ENCODE assay signal across 13 cellular contexts in the genomic region with DNA sequence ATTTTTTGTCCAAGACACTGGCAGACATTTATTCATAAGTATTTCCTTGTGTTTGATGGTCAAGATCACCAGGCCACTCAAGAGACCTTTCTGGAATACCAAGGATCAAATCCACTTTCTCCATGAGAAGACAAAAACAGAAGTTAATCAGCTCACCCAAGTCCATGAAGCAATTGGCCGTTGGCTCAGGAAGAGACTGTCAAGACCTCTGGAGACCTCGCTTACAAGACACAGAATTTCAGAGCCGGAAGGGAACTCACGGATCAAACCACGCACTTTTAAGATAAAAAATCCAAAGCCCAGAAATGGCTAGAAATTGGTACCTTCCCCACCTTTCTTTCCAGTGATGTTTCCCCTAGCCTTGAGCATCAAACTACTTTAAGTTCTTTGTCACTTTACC. TPM values are rescaled to one million over a fixed set of nuclear protein-coding genes. Genes with fewer than 3 reads are reported as not detected.
DNase-seq lines count a peak whose midpoint lies in the region; ATAC-seq, FAIRE-seq and TF ChIP-seq lines count a peak whose summit lies in the region.
"Had no signal": no experiment of that assay in that cellular context is flagged by ENCODE, and none has a peak within 500 bp of the region (broad histone marks: within the 10 kb centered on the region; RNA-seq: fewer than 3 reads in every experiment).

No MANE protein-coding gene starts in this region.

- H3K27ac ChIP-seq in PC-9 (no peak overlapping the region), endothelial cell of umbilical vein (ENCODE audit: insufficient read depth, low read depth, low read length) (no peak overlapping the region), spleen (peak overlapping the region in 7 of 8 donors; percentile 51 to 93 (median 91)), trophoblast cell (ENCODE audit: low read depth, low read length) (no peak overlapping the region)
- H3K27ac ChIP-seq: WERI-Rb-1 had no signal

- intact Hi-C loops in activated CD8-positive, alpha-beta T cell treated with anti-CD3 and anti-CD28 coated beads for 36 hours (cut with micrococcal nuclease) = no loop called here
- intact Hi-C loops in PC-9 (cut with micrococcal nuclease; ENCODE audit: unreplicated experiment) = no loop called here
- intact Hi-C loops in endothelial cell of umbilical vein (cut with micrococcal nuclease) = no loop called here
- intact Hi-C loops in spleen (cut with DNase I; ENCODE audit: low total_unique reads) = no loop called here

- no peak overlapping the region for H4K12ac ChIP-seq in trophoblast cell (ENCODE audit: low read depth, low read length)

- H3K4me3 ChIP-seq in PC-9 (peak overlapping the region; percentile 77; the same call in 1 of the 2 replicates), endothelial cell of umbilical vein (replicated peaks in 1 of 3; ENCODE audit: insufficient read depth in 1 of 3, low read depth in 1 of 3, low read length in 3 of 3) (no peak overlapping the region), spleen (peak overlapping the region in 2 of 8 donors; percentile 90 to 94), trophoblast cell (ENCODE audit: low read depth, low read length) (no peak overlapping the region)

- H3K27me3 Mint-ChIP-seq in activated CD8-positive, alpha-beta T cell treated with anti-CD3 and anti-CD28 coated beads for 36 hours = no peaks in the 10 kb centered on the region
- no peaks in the 10 kb centered on the region for H3K27me3 Mint-ChIP-seq in activated CD8-positive, alpha-beta T cell treated with anti-CD3 and anti-CD28 coated beads, Interleukin-2, amount 10 ng/mL, durations not matched to agents 7 days and 5 days (ENCODE audit: low read depth)

- H3K4me1 Mint-ChIP-seq in activated CD8-positive, alpha-beta T cell treated with anti-CD3 and anti-CD28 coated beads for 36 hours (ENCODE audit: low read depth) = peaks cover 65% of the 10 kb centered on the region
- H3K4me1 Mint-ChIP-seq in activated CD8-positive, alpha-beta T cell treated with anti-CD3 and anti-CD28 coated beads, Interleukin-2, amount 10 ng/mL, durations not matched to agents 7 days and 5 days (ENCODE audit: low read depth) = peaks cover 49% of the 10 kb centered on the region

- H3K9ac ChIP-seq in endothelial cell of umbilical vein (replicated peaks; ENCODE audit: extremely low read depth, insufficient read depth, low read length) (no peak overlapping the region), trophoblast cell (ENCODE audit: low read length) (no peak overlapping the region)

- no peak overlapping the region for H2AK5ac ChIP-seq in trophoblast cell (ENCODE audit: low read length)

- H3K36me3 ChIP-seq in PC-9 (ENCODE audit: low read depth) (no peaks in the 10 kb centered on the region), endothelial cell of umbilical vein (ENCODE audit: control insufficient read depth in 2 of 2, extremely low read depth in 1 of 2, insufficient read depth in 2 of 2, low read length in 2 of 2) (no peaks in the 10 kb centered on the region), spleen (no peaks in the 10 kb centered on the region), trophoblast cell (ENCODE audit: control insufficient read depth in 1 of 2, insufficient read depth in 2 of 2, low read length in 2 of 2) (no peaks in the 10 kb centered on the region)

- no peak for TF ChIP-seq POLR2A in endothelial cell of umbilical vein (IDR thresholded peaks at IDR 0.05; ENCODE audit: low read depth, low read length)
- TF ChIP-seq POLR2A in spleen (IDR thresholded peaks at IDR 0.05) = no peak

- TF ChIP-seq CTCF in activated CD8-positive, alpha-beta T cell treated with anti-CD3 and anti-CD28 coated beads for 36 hours (IDR thresholded peaks at IDR 0.05) = no peak
- TF ChIP-seq CTCF in PC-9 (conservative IDR thresholded peaks at IDR 0.05) (no peak), endothelial cell of umbilical vein (IDR thresholded peaks at IDR 0.05; ENCODE audit: extremely low read depth in 1 of 2, insufficient read depth in 1 of 2, low read depth in 1 of 2, low read length in 2 of 2) (no peak), spleen (IDR thresholded peaks at IDR 0.05 in 8 of 11, conservative IDR thresholded peaks at IDR 0.05 in 3 of 11) (no peak)

- H3K79me2 ChIP-seq in PC-9 (ENCODE audit: low read depth) = peaks cover 78% of the 10 kb centered on the region
- H3K79me2 ChIP-seq in endothelial cell of umbilical vein (ENCODE audit: control insufficient read depth, insufficient read depth, low read length) = no peaks in the 10 kb centered on the region
- peaks cover 5% of the 10 kb centered on the region for H3K79me2 ChIP-seq in trophoblast cell (ENCODE audit: control insufficient read depth, insufficient read depth, low read length, poor library complexity)

- no peak overlapping the region for H2BK5ac ChIP-seq in trophoblast cell (ENCODE audit: low read depth, low read length, poor library complexity)

- peaks cover 2% of the 10 kb centered on the region for H3K9me3 Mint-ChIP-seq in activated CD8-positive, alpha-beta T cell treated with anti-CD3 and anti-CD28 coated beads for 36 hours
- no peaks in the 10 kb centered on the region for H3K9me3 Mint-ChIP-seq in activated CD8-positive, alpha-beta T cell treated with anti-CD3 and anti-CD28 coated beads, Interleukin-2, amount 10 ng/mL, durations not matched to agents 7 days and 5 days (ENCODE audit: insufficient read depth)
- H3K9me3 Mint-ChIP-seq: naive B cell had no signal

- no peaks in the 10 kb centered on the region for H3K27me3 ChIP-seq in PC-9 (ENCODE audit: insufficient read depth, low read depth)
- H3K27me3 ChIP-seq in endothelial cell of umbilical vein (ENCODE audit: control insufficient read depth in 2 of 2, insufficient read depth in 2 of 2, low read length in 2 of 2) = peaks cover 0 to 18% of the 10 kb centered on the region in 2 experiments
- H3K27me3 ChIP-seq in spleen (replicated peaks in 1 of 7) = peaks cover 0 to 28% (median 0%) of the 10 kb centered on the region in 7 donors
- no peaks in the 10 kb centered on the region for H3K27me3 ChIP-seq in trophoblast cell (ENCODE audit: insufficient read depth, low read length)

- no peak overlapping the region for H4K91ac ChIP-seq in trophoblast cell (ENCODE audit: low read depth, low read length)

- H3K9me3 ChIP-seq in PC-9 (ENCODE audit: insufficient read depth, low read depth) (no peaks in the 10 kb centered on the region), endothelial cell of umbilical vein (replicated peaks; ENCODE audit: control insufficient read depth, insufficient read depth, low read length) (no peaks in the 10 kb centered on the region), spleen (no peaks in the 10 kb centered on the region), trophoblast cell (ENCODE audit: insufficient read depth, low read depth, low read length) (peaks cover 4% of the 10 kb centered on the region)

- no peaks in the 10 kb centered on the region; the same call in 1 of the 2 replicates for H3F3A ChIP-seq in PC-9 (ENCODE audit: insufficient read depth, low read depth)

- H3K9me1 ChIP-seq in endothelial cell of umbilical vein (replicated peaks; ENCODE audit: control insufficient read depth, extremely low read depth, insufficient read depth, low read length) = no peaks in the 10 kb centered on the region

- H2AFZ ChIP-seq in PC-9 (no peak overlapping the region), endothelial cell of umbilical vein (ENCODE audit: low read depth, low read length) (no peak overlapping the region), trophoblast cell (ENCODE audit: insufficient read depth, low read length, poor library complexity) (no peak overlapping the region)

- no peak overlapping the region for H2BK120ac ChIP-seq in trophoblast cell (ENCODE audit: insufficient read depth, low read length, poor library complexity)

- H3K79me1 ChIP-seq in trophoblast cell (ENCODE audit: low read length) = peaks cover 11% of the 10 kb centered on the region

- dilution Hi-C loops in endothelial cell of umbilical vein (cut with MboI; ENCODE audit: extremely low pct_ligation_motif_present, low sequenced_read_pairs) = no loop called here

- H3K4ac ChIP-seq in trophoblast cell (ENCODE audit: low read depth, low read length) = no peak overlapping the region

- no peak overlapping the region for H4K8ac ChIP-seq in trophoblast cell (ENCODE audit: low read depth, low read length)

- H2BK12ac ChIP-seq in trophoblast cell (ENCODE audit: low read length) = no peak overlapping the region

- BruUV-seq in PC-9 (replicated peaks; lab: Mats Ljungman, UMichigan) = no TSS peak
- no TSS peak for BruUV-seq in endothelial cell of umbilical vein (replicated peaks; lab: Mats Ljungman, UMichigan)

- H4K20me1 ChIP-seq in PC-9 (ENCODE audit: insufficient read depth) = no peaks in the 10 kb centered on the region
- H4K20me1 ChIP-seq in endothelial cell of umbilical vein (replicated peaks; ENCODE audit: control insufficient read depth, extremely low read depth, insufficient read depth, low read length) = no peaks in the 10 kb centered on the region

- H3K36me3 Mint-ChIP-seq in activated CD8-positive, alpha-beta T cell treated with anti-CD3 and anti-CD28 coated beads for 36 hours (ENCODE audit: low read depth) = peaks cover 11% of the 10 kb centered on the region
- H3K36me3 Mint-ChIP-seq in activated CD8-positive, alpha-beta T cell treated with anti-CD3 and anti-CD28 coated beads, Interleukin-2, amount 10 ng/mL, durations not matched to agents 7 days and 5 days (ENCODE audit: low read depth) = peaks cover 41% of the 10 kb centered on the region
- H3K36me3 Mint-ChIP-seq: naive B cell had no signal

- H3K4me2 ChIP-seq in PC-9 (peak overlapping the region; percentile 99), endothelial cell of umbilical vein (ENCODE audit: insufficient read depth, low read length) (no peak overlapping the region), trophoblast cell (ENCODE audit: low read length) (no peak overlapping the region)

- no peak overlapping the region for H3K23ac ChIP-seq in trophoblast cell (ENCODE audit: low read length)

- POLR2A ChIA-PET in activated CD8-positive, alpha-beta T cell treated with anti-CD3 and anti-CD28 coated beads for 36 hours (lab: Charles Lee) = interaction anchor here (0.7 to 8.3 kb wide), 5 partner anchors 24 to 170 kb away, joined by 3 to 72 read pairs (median 4); no protein-coding TSS in a partner anchor
- POLR2A ChIA-PET in activated CD8-positive, alpha-beta T cell treated with anti-CD3 and anti-CD28 coated beads, Interleukin-2, amount 10 ng/mL, durations not matched to agents 7 days and 5 days (lab: Charles Lee) = no interaction called here
- POLR2A ChIA-PET in PC-9 (lab: Charles Lee; ENCODE audit: unreplicated experiment) = no interaction called here
- POLR2A ChIA-PET in endothelial cell of umbilical vein (lab: Charles Lee) = no interaction called here

- WGBS in spleen, 5 donors = 30 to 61% (median 44%) methylated on average over 5 of the region's 5 CpGs
- no CpG with 5 or more reads among the region's 5 CpGs for WGBS in trophoblast cell (ENCODE audit: extremely low coverage, insufficient coverage, insufficient read length)

- FAIRE-seq in endothelial cell of umbilical vein (lab: Jason Lieb, UNC) = peak; percentile 49

- H3K4me3 Mint-ChIP-seq in activated CD8-positive, alpha-beta T cell treated with anti-CD3 and anti-CD28 coated beads for 36 hours = peak overlapping the region; percentile 97
- no peak overlapping the region for H3K4me3 Mint-ChIP-seq in activated CD8-positive, alpha-beta T cell treated with anti-CD3 and anti-CD28 coated beads, Interleukin-2, amount 10 ng/mL, durations not matched to agents 7 days and 5 days

- no peak overlapping the region for H3K18ac ChIP-seq in trophoblast cell (ENCODE audit: low read length)

- CTCF ChIA-PET in activated CD8-positive, alpha-beta T cell treated with anti-CD3 and anti-CD28 coated beads for 36 hours (lab: Charles Lee) = interaction anchor here (0.8 to 8.7 kb wide), 6 partner anchors 11 to 139 kb away, joined by 3 to 56 read pairs (median 6); no protein-coding TSS in a partner anchor
- CTCF ChIA-PET in activated CD8-positive, alpha-beta T cell treated with anti-CD3 and anti-CD28 coated beads, Interleukin-2, amount 10 ng/mL, durations not matched to agents 7 days and 5 days (lab: Charles Lee) = interaction anchor here (0.8 to 1.1 kb wide), 3 partner anchors 58 to 234 kb away, joined by 3 to 5 read pairs (median 4); no protein-coding TSS in a partner anchor
- CTCF ChIA-PET in PC-9 (lab: Charles Lee) = no interaction called here
- CTCF ChIA-PET in endothelial cell of umbilical vein (lab: Charles Lee) = interaction anchor here (1.5 kb wide), 1 partner anchor 99 kb away, joined by 6 read pairs; no protein-coding TSS in a partner anchor

- peak overlapping the region; percentile 93 for H3K27ac Mint-ChIP-seq in activated CD8-positive, alpha-beta T cell treated with anti-CD3 and anti-CD28 coated beads for 36 hours
- H3K27ac Mint-ChIP-seq in activated CD8-positive, alpha-beta T cell treated with anti-CD3 and anti-CD28 coated beads, Interleukin-2, amount 10 ng/mL, durations not matched to agents 7 days and 5 days = no peak overlapping the region
- H3K27ac Mint-ChIP-seq: naive B cell had no signal

- no peaks in the 10 kb centered on the region for H3K9me2 ChIP-seq in PC-9 (ENCODE audit: insufficient read depth)

- no peak overlapping the region for H3K14ac ChIP-seq in trophoblast cell (ENCODE audit: low read length)

- ATAC-seq in activated CD8-positive, alpha-beta T cell treated with anti-CD3 and anti-CD28 coated beads for 36 hours = no peak
- ATAC-seq in activated CD8-positive, alpha-beta T cell treated with anti-CD3 and anti-CD28 coated beads, Interleukin-2, amount 10 ng/mL, durations not matched to agents 7 days and 5 days = no peak
- ATAC-seq in GM21717 (IDR thresholded peaks at IDR 0.05; ENCODE audit: unreplicated experiment) = no peak

- DNase-seq in activated CD8-positive, alpha-beta T cell treated with anti-CD3 and anti-CD28 coated beads for 36 hours = no peak
- DNase-seq in activated CD8-positive, alpha-beta T cell treated with anti-CD3 and anti-CD28 coated beads, Interleukin-2, amount 10 ng/mL, durations not matched to agents 7 days and 5 days = no peak
- DNase-seq in PC-9 (no peak), endothelial cell of umbilical vein (ENCODE audit: low read depth, low spot score) (no peak), spleen (no peak), trophoblast cell (no peak)
- DNase-seq in effector CD8-positive, alpha-beta T cell (lab: John Stamatoyannopoulos, UW) = no peak
- DNase-seq: naive B cell; NCI-H1930; OCI-M1; stimulated activated CD4-positive, alpha-beta T cell treated with anti-CD3 and anti-CD28 coated beads, Interleukin-12 subunit alpha, Interleukin-12 subunit beta, amount 100 ng/mL, for 4 hours; WERI-Rb-1 had no signal

- H3K4me1 ChIP-seq in PC-9 (replicated peaks; ENCODE audit: insufficient read depth) (peaks cover 27% of the 10 kb centered on the region), endothelial cell of umbilical vein (ENCODE audit: control insufficient read depth, extremely low read depth, insufficient read depth, low read length) (peaks cover 8% of the 10 kb centered on the region), spleen (peaks cover 1 to 95% (median 37%) of the 10 kb centered on the region in 6 donors), trophoblast cell (ENCODE audit: control insufficient read depth in 1 of 2, insufficient read depth in 2 of 2, low read length in 2 of 2) (peaks cover 13 to 24% of the 10 kb centered on the region in 2 experiments)

RNA-seq across cellular contexts. Expression of gene TRERF1, which starts 3.3 kb away (rescaled TPM):
- total RNA-seq in activated CD8-positive, alpha-beta T cell treated with anti-CD3 and anti-CD28 coated beads for 36 hours = 1 to 10 TPM; 6.5 to 6.9 TPM
- 10 to 100 TPM; 11.3 to 11.8 TPM for total RNA-seq in activated CD8-positive, alpha-beta T cell treated with anti-CD3 and anti-CD28 coated beads, Interleukin-2, amount 10 ng/mL, durations not matched to agents 7 days and 5 days
- 12.3 and 14.5 TPM in 2 replicates for total RNA-seq in PC-9 (2021)
- 3.4 and 5.5 TPM in 2 replicates for total RNA-seq in endothelial cell of umbilical vein
- polyA plus RNA-seq in endothelial cell of umbilical vein = 0.70 and 0.73 TPM in 2 replicates
- 0.50 and 0.61 TPM in 2 replicates for polyA plus RNA-seq in endothelial cell of umbilical vein (2011; cell fraction: cytosol; rRNA removed)
- polyA plus RNA-seq in endothelial cell of umbilical vein (2011; cell fraction: nucleus; rRNA removed) = 1.6 and 2.3 TPM in 2 replicates
- 2.4 and 2.5 TPM in 2 replicates for polyA plus RNA-seq in endothelial cell of umbilical vein (2012)
- 1.2 and 1.4 TPM in 2 replicates for polyA minus RNA-seq in endothelial cell of umbilical vein
- 1.8 TPM for polyA minus RNA-seq in endothelial cell of umbilical vein (2011; cell fraction: cytosol; rRNA and poly(A)+ RNA removed)
- polyA minus RNA-seq in endothelial cell of umbilical vein (2011; cell fraction: nucleus; rRNA and poly(A)+ RNA removed) = 1.5 and 2.0 TPM in 2 replicates
- 10 to 100 TPM in 6 of 7 donors, 1 to 10 TPM in 1; 8.4 to 16.9 (median 14.3) TPM for total RNA-seq in spleen
- 1 to 10 TPM; 1.5 to 3.0 (median 2.0) TPM for polyA plus RNA-seq in spleen
- polyA plus RNA-seq in trophoblast cell (2013) = 2.3 and 2.4 TPM in 2 replicates

Comparison
In these comparisons a context has a peak if more than half of its experiments do, and no peak if none do; other contexts are left out.
1. H3K27ac ChIP-seq: peak in spleen (7 of 8); none in PC-9 (single experiment), endothelial cell of umbilical vein (single experiment) and trophoblast cell (single experiment).